8 cellular contexts compared by ENCODE assay signal in the genomic region with DNA sequence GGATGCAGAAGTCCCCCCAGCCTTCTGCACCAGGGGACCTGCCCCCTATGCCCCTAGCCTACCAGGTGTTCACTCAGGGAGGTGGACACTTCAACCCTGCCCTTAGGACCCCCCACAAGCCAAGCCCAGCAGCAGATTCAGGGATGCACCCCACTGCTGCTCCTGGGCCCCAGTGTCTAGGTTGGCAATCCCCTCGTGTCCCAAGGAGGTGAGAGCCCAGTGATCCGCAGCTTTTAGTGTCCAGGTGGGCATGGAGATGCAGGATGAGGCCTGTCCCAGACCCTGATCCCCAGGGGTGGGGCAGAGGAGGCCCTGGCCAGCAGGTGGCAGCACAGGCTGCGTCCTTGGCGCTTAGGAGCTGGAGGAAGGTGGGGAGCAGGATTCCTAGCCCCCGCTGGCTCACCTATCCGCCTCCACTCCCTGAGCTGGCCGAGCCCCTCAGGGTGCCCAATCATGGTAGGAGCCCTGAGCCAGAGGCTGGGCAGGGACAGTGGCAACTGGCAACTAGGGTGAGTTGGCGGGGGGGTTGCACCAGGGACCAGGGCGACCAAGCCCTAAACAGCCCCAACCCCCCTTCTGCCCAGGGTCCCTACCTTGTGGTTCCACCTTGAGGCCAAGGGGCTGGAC. TPM values are rescaled to one million over a fixed set of nuclear protein-coding genes. Genes with fewer than 3 reads are reported as not detected.
A peak's percentile ranks its signal among the peaks of the same experiment; 100 is the strongest.
DNase-seq lines count a peak whose midpoint lies in the region; ATAC-seq and TF ChIP-seq lines count a peak whose summit lies in the region.

No MANE protein-coding gene starts in this region.

- no peaks in the 10 kb centered on the region for H3K9me3 Mint-ChIP-seq in CD8-positive, alpha-beta T cell
- H3K9me3 Mint-ChIP-seq in brain (no peaks in the 10 kb centered on the region), immature natural killer cell (no peaks in the 10 kb centered on the region)

- peaks cover 5% of the 10 kb centered on the region for H3K27me3 ChIP-seq in CD8-positive, alpha-beta T cell (ENCODE audit: insufficient read depth, low read length)

- peaks cover 2% of the 10 kb centered on the region for H3K27me3 Mint-ChIP-seq in CD8-positive, alpha-beta T cell (ENCODE audit: low read depth)
- H3K27me3 Mint-ChIP-seq in brain: no peaks in the 10 kb centered on the region
- H3K27me3 Mint-ChIP-seq in immature natural killer cell (ENCODE audit: low read depth in 3 of 3): peaks cover 4 to 5% (median 4%) of the 10 kb centered on the region in 3 donors

- H3K27ac ChIP-seq in CD8-positive, alpha-beta T cell (ENCODE audit: low read depth, low read length): no peak overlapping the region

- H3K9me3 ChIP-seq in CD8-positive, alpha-beta T cell (ENCODE audit: low read length): no peaks in the 10 kb centered on the region

- CTCF ChIA-PET in CD8-positive, alpha-beta T cell (lab: Charles Lee): interaction anchor here (0.6 to 7.1 kb wide), 21 partner anchors 8 to 177 kb away, joined by 3 to 104 read pairs (median 4); a partner anchor contains a TSS

- H3K27ac Mint-ChIP-seq in CD8-positive, alpha-beta T cell: no peak overlapping the region
- H3K27ac Mint-ChIP-seq in brain (peak overlapping the region in 4 of 5 experiments; percentile 89 to 96 (median 94)), immature natural killer cell (no peak overlapping the region)

- peaks cover 9% of the 10 kb centered on the region for H3K4me1 Mint-ChIP-seq in CD8-positive, alpha-beta T cell (ENCODE audit: low read depth)
- H3K4me1 Mint-ChIP-seq in brain (peaks cover 46% of the 10 kb centered on the region), immature natural killer cell (peaks cover 4 to 7% of the 10 kb centered on the region in 2 donors)

- intact Hi-C loops in CD8-positive, alpha-beta T cell (cut with DNase I, micrococcal nuclease): loop anchor here (1.0 to 5.0 kb wide), 2 partner anchors 28 to 394 kb away; no protein-coding TSS in a partner anchor

- POLR2A ChIA-PET in CD8-positive, alpha-beta T cell (lab: Charles Lee): no interaction called here

- TF ChIP-seq CTCF in CD8-positive, alpha-beta T cell (IDR thresholded peaks at IDR 0.05): peak; percentile 82
- TF ChIP-seq CTCF in brain (conservative IDR thresholded peaks at IDR 0.05): peak; percentile 81 to 89

- peak; percentile 27 to 77 (median 57) for DNase-seq in CD8-positive, alpha-beta T cell
- DNase-seq in HPDE6-E6E7 (ENCODE audit: extremely low spot score) (peak; percentile 88), T follicular helper cell (ENCODE audit: low read depth) (peak; percentile 48), immature natural killer cell (peak; percentile 40 to 47 (median 45))
- DNase-seq in stimulated activated CD4-positive, alpha-beta T cell treated with anti-CD3 and anti-CD28 coated beads, Interleukin-15, amount 100 ng/mL, for 24 hours: peak; percentile 74

- H3K36me3 ChIP-seq in CD8-positive, alpha-beta T cell (ENCODE audit: insufficient read depth, low read length): no peaks in the 10 kb centered on the region

- ATAC-seq in CD8-positive, alpha-beta T cell: peak; percentile 39
- ATAC-seq in GM18867 (IDR thresholded peaks at IDR 0.05; ENCODE audit: unreplicated experiment) (no peak), HG02763 (IDR thresholded peaks at IDR 0.05; ENCODE audit: unreplicated experiment) (no peak)

- no peaks in the 10 kb centered on the region for H3K36me3 Mint-ChIP-seq in CD8-positive, alpha-beta T cell
- H3K36me3 Mint-ChIP-seq in brain (peaks cover 9% of the 10 kb centered on the region), immature natural killer cell (no peaks in the 10 kb centered on the region)

- H3K4me3 ChIP-seq in CD8-positive, alpha-beta T cell (ENCODE audit: low read depth, low read length): no peak overlapping the region

- no peak overlapping the region for H3K4me3 Mint-ChIP-seq in CD8-positive, alpha-beta T cell
- H3K4me3 Mint-ChIP-seq in brain (peak overlapping the region in 4 of 5 experiments; percentile 26 to 84 (median 78)), immature natural killer cell (peak overlapping the region in 1 of 5 donors; percentile 68)

- H3K4me1 ChIP-seq in CD8-positive, alpha-beta T cell (ENCODE audit: insufficient read depth, low read length): peaks cover 24% of the 10 kb centered on the region

RNA-seq across cellular contexts. Expression of a gene that starts 4.1 kb away (rescaled TPM):
- 1 to 10 TPM; 6.5 TPM for total RNA-seq in CD8-positive, alpha-beta T cell
- polyA plus RNA-seq in brain (ENCODE audit: insufficient read depth, low read depth, low replicate concordance): 2,462 TPM
- polyA plus RNA-seq in immature natural killer cell: 1 to 10 TPM in 2 of 3 donors, under 1 TPM in 1; 0.34 to 1.6 (median 1.1) TPM

RNA-seq across cellular contexts. Expression of a gene that starts 10.5 kb away (rescaled TPM):
- total RNA-seq in CD8-positive, alpha-beta T cell: 10 to 100 TPM; 10.9 to 11.6 TPM
- polyA plus RNA-seq in brain (ENCODE audit: insufficient read depth, low read depth, low replicate concordance) (17.1 TPM), immature natural killer cell (1 to 10 TPM; 1.4 to 7.7 (median 5.0) TPM)

RNA-seq across cellular contexts. Expression of a gene that starts 43.9 kb away (rescaled TPM):
- total RNA-seq in CD8-positive, alpha-beta T cell: 10 to 100 TPM; 46.2 to 46.3 TPM
- polyA plus RNA-seq in brain (ENCODE audit: insufficient read depth, low read depth, low replicate concordance) (19.6 TPM), immature natural killer cell (10 to 100 TPM; 23.5 to 58.7 (median 36.5) TPM)

RNA-seq across cellular contexts. Expression of a gene that starts 44.2 kb away (rescaled TPM):
- 10 to 100 TPM; 11.6 to 13.4 TPM for total RNA-seq in CD8-positive, alpha-beta T cell
- polyA plus RNA-seq in brain (ENCODE audit: insufficient read depth, low read depth, low replicate concordance) (83.6 TPM), immature natural killer cell (10 to 100 TPM; 60.6 to 87.5 (median 64.5) TPM)

Comparison
In these comparisons a context has a peak if more than half of its experiments do, and no peak if none do; other contexts are left out.
1. H3K27ac Mint-ChIP-seq: peak in brain (4 of 5); none in CD8-positive, alpha-beta T cell (single experiment) and immature natural killer cell (0 of 6).
2. RNA of a gene that starts 4.1 kb away (polyA plus RNA-seq): 2,462 TPM in brain (single experiment); 0.34 to 1.6 TPM in immature natural killer cell; every median in the first group is over 100 times any median in the second.
3. Peak in every context shown above with its lines, with median percentiles within 50 percentile points of each other: DNase-seq.